ENCODE assay signal across 26 cellular contexts in genomic region chr5:74446673-74447337, GRCh38.
DNase-seq lines count a peak whose midpoint lies in the region; ATAC-seq, FAIRE-seq and TF ChIP-seq lines count a peak whose summit lies in the region.
"Had no signal": no experiment of that assay in that cellular context is flagged by ENCODE, and none has a peak within 500 bp of the region (broad histone marks: within the 10 kb centered on the region; RNA-seq: fewer than 3 reads in every experiment).

No MANE protein-coding gene starts in this region.

- ATAC-seq in heart left ventricle: peak; percentile 78 to 91 (median 84)
- peak; percentile 44 to 85 (median 52) for ATAC-seq in pancreas
- no peak for ATAC-seq in HG03139 (IDR thresholded peaks at IDR 0.05; ENCODE audit: unreplicated experiment)
- ATAC-seq in T-helper 17 cell: no peak
- ATAC-seq: naive thymus-derived CD4-positive, alpha-beta T cell; stimulated activated memory B cell treated with anti-CD40 and anti-IgM and Interleukin-4, amounts not matched to agents 10 μg/mL and 1 μg/mL and 100 μg/mL, for 72 hours; WTC11 had no signal

- no peak for TF ChIP-seq POLR2A in heart left ventricle (IDR thresholded peaks at IDR 0.05)

- no peak overlapping the region for H3K27ac Mint-ChIP-seq in T-helper 17 cell
- H3K27ac Mint-ChIP-seq: stimulated activated memory B cell treated with anti-CD40 and anti-IgM and Interleukin-4, amounts not matched to agents 10 μg/mL and 1 μg/mL and 100 μg/mL, for 72 hours; WTC11 had no signal

- H3K27me3 ChIP-seq in bronchial epithelial cell (ENCODE audit: control insufficient read depth, insufficient read depth, low read length) (no peaks in the 10 kb centered on the region), heart left ventricle (no peaks in the 10 kb centered on the region), pancreas (no peaks in the 10 kb centered on the region)
- H3K27me3 ChIP-seq: BLaER1, thyroid gland had no signal

- intact Hi-C loops in heart left ventricle (cut with DNase I) (loop anchor here in 1 of 10 donors (5.0 kb wide), 1 partner anchor 195 kb away; the partner anchor contains the start of gene ENC1), pancreas (cut with DNase I) (no loop called here)

- H3K4me1 ChIP-seq in heart left ventricle: peaks cover 0 to 18% (median 9%) of the 10 kb centered on the region in 12 donors
- no peaks in the 10 kb centered on the region for H3K4me1 ChIP-seq in pancreas
- H3K4me1 ChIP-seq: BLaER1, thyroid gland had no signal

- 33 to 49% (median 46%) methylated on average over 13 of the region's 13 CpGs for WGBS in heart left ventricle, 4 donors
- WGBS in pancreas, 2 donors: 58 to 64% methylated on average over 13 of the region's 13 CpGs

- TF ChIP-seq CTCF in AG10803 (conservative IDR thresholded peaks at IDR 0.05; ENCODE audit: low read length) (no peak), bronchial epithelial cell (IDR thresholded peaks at IDR 0.05; ENCODE audit: insufficient read depth, low read length, severe bottlenecking) (no peak), heart left ventricle (IDR thresholded peaks at IDR 0.05) (no peak), pancreas (IDR thresholded peaks at IDR 0.05) (no peak)

- no peaks in the 10 kb centered on the region for H3K9me3 ChIP-seq in heart left ventricle
- no peaks in the 10 kb centered on the region for H3K9me3 ChIP-seq in pancreas
- H3K9me3 ChIP-seq in T-helper 17 cell (ENCODE audit: control insufficient read depth, low read length, poor library complexity, severe bottlenecking): no peaks in the 10 kb centered on the region
- H3K9me3 ChIP-seq: BLaER1, thyroid gland had no signal

- FAIRE-seq in bronchial epithelial cell (lab: Jason Lieb, UNC) (peak; percentile 62), pancreas (lab: Jason Lieb, UNC) (no peak)

- peaks cover 2% of the 10 kb centered on the region for H3K36me3 Mint-ChIP-seq in T-helper 17 cell (ENCODE audit: low read depth)
- H3K36me3 Mint-ChIP-seq: naive thymus-derived CD4-positive, alpha-beta T cell; stimulated activated memory B cell treated with anti-CD40 and anti-IgM and Interleukin-4, amounts not matched to agents 10 μg/mL and 1 μg/mL and 100 μg/mL, for 72 hours; WTC11 had no signal

- no peak overlapping the region for H3K4me3 Mint-ChIP-seq in T-helper 17 cell
- H3K4me3 Mint-ChIP-seq: naive thymus-derived CD4-positive, alpha-beta T cell; stimulated activated memory B cell treated with anti-CD40 and anti-IgM and Interleukin-4, amounts not matched to agents 10 μg/mL and 1 μg/mL and 100 μg/mL, for 72 hours; WTC11 had no signal

- no peak overlapping the region for H3K4me3 ChIP-seq in AG10803 (ENCODE audit: low read length)
- H3K4me3 ChIP-seq in bronchial epithelial cell (ENCODE audit: low read depth, low read length): no peak overlapping the region
- H3K4me3 ChIP-seq in heart left ventricle: peak overlapping the region in 1 of 12 donors; percentile 8
- no peak overlapping the region for H3K4me3 ChIP-seq in pancreas
- H3K4me3 ChIP-seq: BLaER1, skin epidermis, thyroid gland had no signal

- H3K27ac ChIP-seq in heart left ventricle (peak overlapping the region in 11 of 12 donors; percentile 6 to 70 (median 52)), pancreas (peak overlapping the region in 3 of 4 donors; percentile 11 to 22 (median 19))
- H3K27ac ChIP-seq: BLaER1, epithelial cell of prostate, RWPE1, skin epidermis, thyroid gland had no signal

- DNase-seq in AG10803 (ENCODE audit: low read depth) (peak; percentile 35), bronchial epithelial cell (ENCODE audit: low read depth) (no peak), heart left ventricle (peak in 4 of 5 donors; percentile 44 to 54 (median 50)), pancreas (peak in 3 of 6 donors; percentile 21 to 33 (median 23)), NCI-H2171 (lab: John Stamatoyannopoulos, UW) (no peak), T-helper 17 cell (no peak)
- DNase-seq in activated CD4-positive, CD25-positive, alpha-beta regulatory T cell (lab: John Stamatoyannopoulos, UW): no peak
- DNase-seq: activated CD4-positive, alpha-beta T cell treated with anti-CD3 and anti-CD28 coated beads, Interleukin-2, amount 50 U/mL, for 48 hours; activated effector memory CD4-positive, alpha-beta T cell treated with anti-CD3 and anti-CD28 coated beads, Interleukin-2, amount 50 U/mL, for 16 hours; Calu3; central memory CD4-positive, alpha-beta T cell; EL; naive thymus-derived CD4-positive, alpha-beta T cell; NCI-H1092; NCI-H187 treated with DMSO at 0.1 percent for 48 hours; posterior cingulate gyrus; stimulated activated CD4-positive, alpha-beta T cell treated with anti-CD3 and anti-CD28 coated beads, Interleukin-2, amount 100 ng/mL, for 24 hours; T1000; thyroid gland had no signal

- H3K27me3 Mint-ChIP-seq in T-helper 17 cell: peaks cover 54% of the 10 kb centered on the region
- H3K27me3 Mint-ChIP-seq: stimulated activated memory B cell treated with anti-CD40 and anti-IgM and Interleukin-4, amounts not matched to agents 10 μg/mL and 1 μg/mL and 100 μg/mL, for 72 hours had no signal

- no peaks in the 10 kb centered on the region for H3K4me1 Mint-ChIP-seq in T-helper 17 cell
- H3K4me1 Mint-ChIP-seq: naive thymus-derived CD4-positive, alpha-beta T cell; stimulated activated memory B cell treated with anti-CD40 and anti-IgM and Interleukin-4, amounts not matched to agents 10 μg/mL and 1 μg/mL and 100 μg/mL, for 72 hours had no signal

- H3K36me3 ChIP-seq in bronchial epithelial cell (ENCODE audit: control insufficient read depth, insufficient read depth, low read length) (no peaks in the 10 kb centered on the region), heart left ventricle (no peaks in the 10 kb centered on the region), pancreas (no peaks in the 10 kb centered on the region)
- H3K36me3 ChIP-seq: BLaER1, thyroid gland had no signal

Comparison
In these comparisons a context has a peak if more than half of its experiments do, and no peak if none do; other contexts are left out.
1. DNase-seq: peak in AG10803 (single experiment) and heart left ventricle (4 of 5); none in bronchial epithelial cell (single experiment), NCI-H2171 (single experiment), activated CD4-positive, CD25-positive, alpha-beta regulatory T cell (0 of 4) and T-helper 17 cell (0 of 3).
2. ATAC-seq: peak in heart left ventricle (4 of 4) and pancreas (4 of 4); none in HG03139 (single experiment) and T-helper 17 cell (single experiment).